Comparison of ENCODE assay signal across 8 cellular contexts in the genomic region with DNA sequence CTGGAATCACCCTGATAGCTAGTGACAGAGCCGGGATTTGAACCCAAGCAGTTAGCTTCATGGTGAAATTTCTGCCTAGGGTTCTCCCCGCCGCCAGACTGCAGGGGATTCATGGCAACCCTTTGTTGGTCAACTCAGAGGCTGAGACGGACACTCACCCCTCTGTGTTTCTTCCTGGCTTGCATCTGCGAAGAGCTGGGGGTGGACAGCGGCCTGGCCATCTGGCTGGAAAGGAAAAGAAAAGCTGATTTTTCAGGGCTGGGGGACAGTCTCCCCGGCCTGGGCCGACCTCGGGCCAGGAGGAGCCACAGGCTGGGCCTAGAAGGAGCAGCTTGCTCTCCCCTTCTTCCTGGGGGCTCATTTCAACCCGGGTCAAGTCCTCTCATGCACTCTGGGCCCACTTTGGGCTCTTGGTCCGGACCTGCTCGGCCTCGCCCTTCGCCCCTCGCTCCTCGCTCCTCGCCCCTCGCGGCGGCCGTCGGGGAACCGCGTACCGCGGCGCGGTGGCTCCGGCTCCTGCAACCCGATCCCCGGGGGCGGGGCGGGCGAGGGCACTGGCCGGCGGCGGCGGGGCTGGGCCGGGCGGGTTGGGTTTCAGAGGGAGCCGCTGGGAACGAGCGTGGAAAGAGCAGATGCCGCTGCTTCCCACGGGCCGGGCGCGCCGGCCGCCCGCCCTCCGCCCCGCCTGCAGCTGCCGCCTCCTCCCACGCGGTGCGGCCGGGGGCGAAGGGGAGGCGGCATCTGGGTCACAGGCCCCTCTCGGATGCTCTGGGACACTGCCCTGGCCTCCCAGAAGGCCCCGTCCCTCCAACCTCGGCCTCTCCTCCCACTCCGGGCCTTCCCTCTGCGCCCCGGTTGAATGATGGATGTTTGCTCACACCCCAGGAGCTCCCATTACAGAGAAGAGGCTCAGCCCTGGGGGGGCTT. TPM values are rescaled to one million over a fixed set of nuclear protein-coding genes. Genes with fewer than 3 reads are reported as not detected.
DNase-seq lines count a peak whose midpoint lies in the region; ATAC-seq and TF ChIP-seq lines count a peak whose summit lies in the region.

No MANE protein-coding gene starts in this region.

- H3K4me3 ChIP-seq in GM23248 (peak overlapping the region; percentile 46; the same call in 1 of the 2 replicates), body of pancreas (no peak overlapping the region), iPS-18c (ENCODE audit: insufficient read depth, low read depth, low read length) (peak overlapping the region; percentile 26; the same call in 1 of the 2 replicates), skeletal muscle tissue (ENCODE audit: low read length in 3 of 3) (peak overlapping the region in 2 of 3 donors; percentile 35 to 45)

- intact Hi-C loops in body of pancreas (cut with DNase I) = no loop called here

- H3K4me1 ChIP-seq in GM23248 (ENCODE audit: insufficient read depth) (no peaks in the 10 kb centered on the region), body of pancreas (peaks cover 63% of the 10 kb centered on the region), skeletal muscle tissue (ENCODE audit: control insufficient read depth in 3 of 3, insufficient read depth in 3 of 3, low read length in 3 of 3) (peaks cover 12 to 24% (median 20%) of the 10 kb centered on the region in 3 donors)

- H3K9me2 ChIP-seq in GM23248 (ENCODE audit: insufficient read depth) = no peaks in the 10 kb centered on the region

- peak; percentile 83 for DNase-seq in GM23248
- peak; percentile 86 to 92 (median 87) for DNase-seq in body of pancreas
- DNase-seq in NOMO-1 treated with dmso at 0.1 percent for 144 hours (lab: John Stamatoyannopoulos, UW; ENCODE audit: unreplicated experiment) = no peak
- DNase-seq in NCI-H2171 treated with DMSO at 0.1 percent for 48 hours (lab: John Stamatoyannopoulos, UW) = no peak
- no peak for DNase-seq in HuH-7 (ENCODE audit: low spot score)
- no peak for DNase-seq in NCI-H82 treated with DMSO at 0.1 percent for 48 hours (lab: John Stamatoyannopoulos, UW; ENCODE audit: unreplicated experiment)

- peak overlapping the region; percentile 62 for H3K9ac ChIP-seq in GM23248
- H3K9ac ChIP-seq in skeletal muscle tissue (ENCODE audit: low read depth in 1 of 3, low read length in 3 of 3) = peak overlapping the region in 2 of 3 donors; percentile 46 to 68

- H3K27ac ChIP-seq in GM23248 (no peak overlapping the region), body of pancreas (peak overlapping the region in 3 of 4 donors; percentile 84 to 90 (median 90)), skeletal muscle tissue (ENCODE audit: low read depth, low read length) (no peak overlapping the region)

- no peaks in the 10 kb centered on the region for H3K36me3 ChIP-seq in GM23248 (ENCODE audit: low read depth)
- peaks cover 9 to 11% of the 10 kb centered on the region in 2 donors for H3K36me3 ChIP-seq in body of pancreas (replicated peaks in 1 of 2; ENCODE audit: insufficient read depth in 1 of 2, low read depth in 2 of 2)
- peaks cover 0 to 14% (median 0%) of the 10 kb centered on the region in 3 donors for H3K36me3 ChIP-seq in skeletal muscle tissue (ENCODE audit: control insufficient read depth in 3 of 3, insufficient read depth in 3 of 3, low read length in 3 of 3)

- in situ Hi-C loops in GM23248 (cut with MboI) = no loop called here

- H3K4me2 ChIP-seq in GM23248 (ENCODE audit: unreplicated experiment) = no peak overlapping the region

- H3F3A ChIP-seq in GM23248 (ENCODE audit: insufficient read depth) = no peaks in the 10 kb centered on the region

- TF ChIP-seq POLR2A in body of pancreas (IDR thresholded peaks at IDR 0.05) = no peak

- H2AFZ ChIP-seq in GM23248 = peak overlapping the region; percentile 53

- H4K20me1 ChIP-seq in GM23248 (ENCODE audit: insufficient read depth) = no peaks in the 10 kb centered on the region

- no peaks in the 10 kb centered on the region for H3K9me3 ChIP-seq in GM23248 (ENCODE audit: low read depth)
- H3K9me3 ChIP-seq in body of pancreas = no peaks in the 10 kb centered on the region
- H3K9me3 ChIP-seq in iPS-18c (ENCODE audit: control insufficient read depth, insufficient read depth, low read length) = no peaks in the 10 kb centered on the region
- no peaks in the 10 kb centered on the region for H3K9me3 ChIP-seq in skeletal muscle tissue (ENCODE audit: control insufficient read depth in 3 of 3, low read length in 3 of 3)

- no peak for TF ChIP-seq CTCF in body of pancreas (IDR thresholded peaks at IDR 0.05)

- peak; percentile 86 for ATAC-seq in body of pancreas

- H3K79me2 ChIP-seq in GM23248 (ENCODE audit: insufficient read depth) = no peaks in the 10 kb centered on the region

- H3K27me3 ChIP-seq in GM23248 (replicated peaks; ENCODE audit: insufficient read depth) (peaks cover 6% of the 10 kb centered on the region; the same call in 1 of the 2 replicates), body of pancreas (no peaks in the 10 kb centered on the region), skeletal muscle tissue (ENCODE audit: control insufficient read depth in 3 of 3, insufficient read depth in 3 of 3, low read length in 3 of 3) (peaks cover 0 to 3% (median 2%) of the 10 kb centered on the region in 3 donors)

- 20 to 33% methylated on average over 28 to 52 of the region's 66 CpGs for WGBS in GM23248 (ENCODE audit: low coverage in 1 of 2, low lambda C conversion rate in 2 of 2, missing lambda C conversion rate in 2 of 2), 2 experiments
- WGBS in body of pancreas, 2 donors = 10 to 56% methylated on average over 8 to 66 of the region's 66 CpGs

RNA-seq across cellular contexts. Expression of a gene that starts 6.7 kb away (rescaled TPM):
- not detected in 2 replicates for total RNA-seq in GM23248 (2014; rRNA removed; shearing (Covaris generic))
- polyA plus RNA-seq in GM23248 (2016; fragmentation: Nextera tagmentation; extraction: Ambion mirVana) = not detected in 2 replicates
- total RNA-seq in body of pancreas = 10 to 100 TPM; 33.6 to 33.7 TPM
- total RNA-seq in skeletal muscle tissue = 11.0 TPM

RNA-seq across cellular contexts. Expression of a gene that starts 39.2 kb away (rescaled TPM):
- total RNA-seq in GM23248 (2014; rRNA removed; shearing (Covaris generic)) = not detected in 2 replicates
- not detected in 2 replicates for polyA plus RNA-seq in GM23248 (2016; fragmentation: Nextera tagmentation; extraction: Ambion mirVana)
- 1 to 10 TPM; 2.3 to 3.1 TPM for total RNA-seq in body of pancreas
- total RNA-seq in skeletal muscle tissue = 11.0 TPM

RNA-seq across cellular contexts. Expression of a gene that starts 56.2 kb away (rescaled TPM):
- 102 and 117 TPM in 2 replicates for total RNA-seq in GM23248 (2014; rRNA removed; shearing (Covaris generic))
- polyA plus RNA-seq in GM23248 (2016; fragmentation: Nextera tagmentation; extraction: Ambion mirVana) = 92.9 and 94.8 TPM in 2 replicates
- total RNA-seq in body of pancreas = 100 to 1,000 TPM; 419 to 540 TPM
- 452 TPM for total RNA-seq in skeletal muscle tissue

RNA-seq across cellular contexts. Expression of a gene that starts 58.5 kb away (rescaled TPM):
- total RNA-seq in GM23248 (2014; rRNA removed; shearing (Covaris generic)) = not detected in 2 replicates
- not detected in 2 replicates for polyA plus RNA-seq in GM23248 (2016; fragmentation: Nextera tagmentation; extraction: Ambion mirVana)
- total RNA-seq in body of pancreas (1 to 10 TPM in 1 of 2 donors, under 1 TPM in 1; 0.66 to 9.1 TPM), skeletal muscle tissue (0.52 TPM)

Comparison
In these comparisons a context has a peak if more than half of its experiments do, and no peak if none do; other contexts are left out.
1. DNase-seq: peak in GM23248 (single experiment) and body of pancreas (4 of 4); none in NOMO-1 treated with dmso at 0.1 percent for 144 hours (single experiment), NCI-H2171 treated with DMSO at 0.1 percent for 48 hours (single experiment), HuH-7 (single experiment) and NCI-H82 treated with DMSO at 0.1 percent for 48 hours (single experiment).
2. H3K27ac ChIP-seq: peak in body of pancreas (3 of 4); none in GM23248 (single experiment) and skeletal muscle tissue (single experiment).
3. H3K4me3 ChIP-seq: peak in GM23248 (single experiment), iPS-18c (single experiment) and skeletal muscle tissue (2 of 3); none in body of pancreas (0 of 2).
4. RNA of a gene that starts 6.7 kb away (total RNA-seq): 33.6 to 33.7 TPM in body of pancreas and 11.0 TPM in skeletal muscle tissue (single experiment); not detected in GM23248; every median in the first group is over 10 times any median in the second.